ENCODE assay signal across 8 cellular contexts in the genomic region with DNA sequence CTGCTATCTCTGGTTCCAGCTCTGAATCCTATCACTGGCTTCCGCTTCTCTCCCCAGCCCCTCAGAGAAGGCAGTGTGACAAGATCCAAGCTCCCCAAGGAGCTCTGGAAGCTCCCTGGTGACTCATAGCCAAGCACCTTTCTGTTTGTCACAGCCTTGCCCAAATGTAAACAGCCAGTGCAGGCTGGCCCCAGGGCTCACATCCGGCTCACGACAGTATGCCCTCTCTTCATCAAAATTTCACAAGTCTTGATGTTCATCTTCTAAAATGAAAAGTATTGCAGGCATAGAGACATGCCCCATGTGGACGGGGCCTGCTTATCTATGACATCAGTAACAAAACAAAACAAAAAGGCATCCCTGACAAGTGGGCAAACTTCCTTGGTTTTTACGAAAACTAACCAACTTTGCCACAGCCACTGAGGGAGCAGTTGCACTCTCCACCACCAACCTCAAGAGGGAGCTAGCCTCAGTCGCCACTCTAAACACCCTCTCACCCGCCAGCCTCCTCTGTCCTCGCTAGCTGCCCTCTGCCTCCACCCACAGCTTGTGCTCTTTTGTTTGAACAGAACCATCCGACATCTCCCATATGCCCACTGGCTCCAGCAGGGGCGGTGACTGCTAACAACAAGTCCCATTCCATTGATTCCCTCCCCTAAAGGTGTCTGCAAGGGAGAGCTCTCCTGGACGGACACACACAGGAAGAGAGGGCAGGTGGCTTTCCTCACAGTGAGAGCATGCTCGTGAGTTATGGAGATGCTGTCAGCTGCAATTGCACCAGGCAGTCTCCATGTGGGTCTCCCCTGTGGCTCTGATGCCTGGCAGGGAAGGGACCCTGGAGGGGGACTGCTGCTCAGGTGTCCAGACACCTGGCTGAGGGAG.
DNase-seq lines count a peak whose midpoint lies in the region; ATAC-seq and TF ChIP-seq lines count a peak whose summit lies in the region.

No MANE protein-coding gene starts in this region.

- H3K4me1 Mint-ChIP-seq in CD14-positive monocyte, result no peaks in the 10 kb centered on the region

- no peak for ATAC-seq in HG02973 (IDR thresholded peaks at IDR 0.05; ENCODE audit: unreplicated experiment)

- H3K9me3 Mint-ChIP-seq in CD14-positive monocyte, result peaks cover 0 to 4% (median 0%) of the 10 kb centered on the region in 7 donors

- H3K4me3 Mint-ChIP-seq in CD14-positive monocyte, result no peak overlapping the region

- H3K27ac ChIP-seq in C4-2B, result peak overlapping the region; percentile 80
- H3K27ac ChIP-seq in angular gyrus (ENCODE audit: low read depth, low read length), result peak overlapping the region; percentile 65
- peak overlapping the region; percentile 82 for H3K27ac ChIP-seq in layer of hippocampus (ENCODE audit: low read depth, low read length)

- peaks cover 0 to 5% (median 4%) of the 10 kb centered on the region in 3 donors for H3K27me3 Mint-ChIP-seq in CD14-positive monocyte (ENCODE audit: low read depth in 3 of 3)

- H3K27ac Mint-ChIP-seq in CD14-positive monocyte, result no peak overlapping the region

- TF ChIP-seq CTCF in C4-2B (conservative IDR thresholded peaks at IDR 0.05), result peak; percentile 88
- TF ChIP-seq CTCF in CD14-positive monocyte (IDR thresholded peaks at IDR 0.05), result no peak

- no peaks in the 10 kb centered on the region for H3K36me3 Mint-ChIP-seq in CD14-positive monocyte

- no peaks in the 10 kb centered on the region for H3K27me3 ChIP-seq in layer of hippocampus (ENCODE audit: control insufficient read depth, insufficient read depth, low read length)

- intact Hi-C loops in CD14-positive monocyte (cut with micrococcal nuclease), result no loop called here

- DNase-seq in HT1080 (ENCODE audit: low read depth), result peak; percentile 20
- DNase-seq in CD14-positive monocyte (ENCODE audit: low spot score), result no peak
- no peak for DNase-seq in NCI-H1436 treated with DMSO at 0.1 percent for 48 hours (lab: John Stamatoyannopoulos, UW)
- DNase-seq in NCI-H2227 (lab: John Stamatoyannopoulos, UW; ENCODE audit: unreplicated experiment), result no peak
